Comparison of ENCODE assay signal across 19 cellular contexts in the genomic region with DNA sequence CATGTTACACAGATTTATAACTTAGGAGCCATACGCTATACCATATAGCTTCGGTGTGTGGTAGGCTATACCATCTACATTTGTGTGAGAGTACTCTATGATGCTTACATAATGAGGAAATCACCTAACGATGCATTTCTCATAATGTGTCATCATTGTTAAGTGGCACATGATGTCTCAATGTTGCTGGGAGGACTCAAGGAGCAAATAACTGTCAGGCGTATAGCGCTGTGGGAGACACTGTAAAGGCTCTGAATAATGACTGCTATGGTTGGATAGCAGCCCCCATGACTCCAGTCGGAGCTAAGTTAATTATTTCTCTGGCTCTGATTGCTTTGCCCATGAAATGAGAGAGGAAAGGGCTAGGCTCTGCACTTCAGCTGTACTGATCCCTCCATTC.
"Had no signal": no experiment of that assay in that cellular context is flagged by ENCODE, and none has a peak within 500 bp of the region (broad histone marks: within the 10 kb centered on the region; RNA-seq: fewer than 3 reads in every experiment).

No MANE protein-coding gene starts in this region.

- H3K4me3 ChIP-seq: thyroid gland had no signal

- H3K9me3 ChIP-seq: thyroid gland had no signal

- H3K27me3 ChIP-seq: brain microvascular endothelial cell, thyroid gland had no signal

- H3K4me1 ChIP-seq: thyroid gland had no signal

- H3K4me1 Mint-ChIP-seq: natural killer cell, T-cell had no signal

- H3K36me3 Mint-ChIP-seq: natural killer cell had no signal

- H3K9me3 Mint-ChIP-seq: effector memory CD8-positive, alpha-beta T cell had no signal

- H3K36me3 ChIP-seq: brain microvascular endothelial cell, thyroid gland had no signal

- H3K27ac Mint-ChIP-seq: activated CD8-positive, alpha-beta T cell treated with anti-CD3 and anti-CD28 coated beads, Interleukin-2, amount 10 ng/mL, durations not matched to agents 7 days and 5 days; activated naive CD8-positive, alpha-beta T cell treated with anti-CD3 and anti-CD28 coated beads for 36 hours; activated T-cell treated with anti-CD3 and anti-CD28 coated beads, Interleukin-2, amount 50 U/mL, for 72 hours; effector memory CD8-positive, alpha-beta T cell; natural killer cell; T-cell had no signal

- DNase-seq: activated CD8-positive, alpha-beta memory T cell treated with anti-CD3 and anti-CD28 coated beads, Interleukin-2, amount 50 U/mL, for 4 hours; activated CD8-positive, alpha-beta T cell treated with anti-CD3 and anti-CD28 coated beads, Interleukin-2, amount 10 ng/mL, durations not matched to agents 7 days and 5 days; activated gamma-delta T cell treated with Interleukin-2 at 50 U/mL for 16 hours; activated naive CD8-positive, alpha-beta T cell treated with anti-CD3 and anti-CD28 coated beads for 36 hours; activated T-cell treated with anti-CD3 and anti-CD28 coated beads, Interleukin-2, amount 50 U/mL, for 72 hours; amygdala; brain microvascular endothelial cell; dermis blood vessel endothelial cell; effector memory CD8-positive, alpha-beta T cell; natural killer cell; retina; stimulated activated CD4-positive, alpha-beta T cell treated with anti-CD3 and anti-CD28 coated beads, Interleukin-12 subunit alpha, Interleukin-12 subunit beta, amount 100 ng/mL, for 4 hours; stimulated activated CD4-positive, alpha-beta T cell treated with anti-CD3 and anti-CD28 coated beads, Interleukin-2, amount 100 ng/mL, for 24 hours; T-cell; T-helper 9 cell; thyroid gland had no signal

- H3K4me3 Mint-ChIP-seq: activated CD8-positive, alpha-beta T cell treated with anti-CD3 and anti-CD28 coated beads, Interleukin-2, amount 10 ng/mL, durations not matched to agents 7 days and 5 days; activated naive CD8-positive, alpha-beta T cell treated with anti-CD3 and anti-CD28 coated beads for 36 hours; activated T-cell treated with anti-CD3 and anti-CD28 coated beads, Interleukin-2, amount 50 U/mL, for 72 hours; effector memory CD8-positive, alpha-beta T cell; natural killer cell; T-cell had no signal

- H3K27ac ChIP-seq: brain microvascular endothelial cell, epithelial cell of prostate, thyroid gland, VCaP had no signal

- ATAC-seq: activated CD8-positive, alpha-beta T cell treated with anti-CD3 and anti-CD28 coated beads, Interleukin-2, amount 10 ng/mL, durations not matched to agents 7 days and 5 days; activated T-cell treated with anti-CD3 and anti-CD28 coated beads, Interleukin-2, amount 50 U/mL, for 72 hours; effector memory CD8-positive, alpha-beta T cell; left lobe of liver; natural killer cell; T-cell had no signal
